Comparison of ENCODE assay signal across 33 cellular contexts in the genomic region with DNA sequence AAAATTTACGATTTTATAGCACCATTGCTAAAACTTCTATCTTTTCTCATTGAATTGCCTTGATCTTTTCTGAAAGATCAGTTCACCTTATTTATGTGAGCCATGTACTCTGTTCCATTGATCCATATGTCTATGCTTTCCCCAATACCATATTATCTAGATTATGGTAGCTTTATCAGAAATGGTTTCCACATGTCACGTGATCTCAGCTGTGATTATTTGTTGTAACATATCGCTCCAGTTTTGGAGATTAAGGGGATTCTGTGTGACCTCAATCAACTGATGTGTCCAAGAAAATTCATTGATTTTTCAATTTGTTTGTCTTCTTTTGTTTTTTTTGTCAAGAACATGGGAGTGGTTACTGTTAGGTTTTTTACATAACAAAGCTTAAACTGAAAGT.
DNase-seq lines count a peak whose midpoint lies in the region; ATAC-seq, FAIRE-seq and TF ChIP-seq lines count a peak whose summit lies in the region.
"Had no signal": no experiment of that assay in that cellular context is flagged by ENCODE, and none has a peak within 500 bp of the region (broad histone marks: within the 10 kb centered on the region; RNA-seq: fewer than 3 reads in every experiment).

No MANE protein-coding gene starts in this region.

- no peaks in the 10 kb centered on the region for H3K36me3 ChIP-seq in HepG2 (replicated peaks in 1 of 2; ENCODE audit: control insufficient read depth in 1 of 2, insufficient read depth in 2 of 2, low read length in 2 of 2)
- no peaks in the 10 kb centered on the region for H3K36me3 ChIP-seq in right lobe of liver
- H3K36me3 ChIP-seq in Karpas-422 (ENCODE audit: insufficient read depth, low read length) = no peaks in the 10 kb centered on the region
- no peaks in the 10 kb centered on the region for H3K36me3 ChIP-seq in GM12878 (ENCODE audit: control insufficient read depth in 2 of 2, insufficient read depth in 2 of 2, low read length in 1 of 2)
- H3K36me3 ChIP-seq in K562 (ENCODE audit: control insufficient read depth, insufficient read depth, low read length) = no peaks in the 10 kb centered on the region
- no peaks in the 10 kb centered on the region for H3K36me3 ChIP-seq in sigmoid colon
- H3K36me3 ChIP-seq: BE2C; BLaER1; BLaER1 treated with 17β-estradiol and CSF1 and Interleukin-3, amounts not matched to agents 10 nM and 100 nM had no signal

- no peak for TF ChIP-seq CTCF in HepG2 (CRISPR knock-in tag; IDR thresholded peaks at IDR 0.05)
- no peak for TF ChIP-seq CTCF in right lobe of liver (IDR thresholded peaks at IDR 0.05)
- TF ChIP-seq CTCF in GM12878 (IDR thresholded peaks at IDR 0.05 in 2 of 3, conservative IDR thresholded peaks at IDR 0.05 in 1 of 3; ENCODE audit: control insufficient read depth in 2 of 3, extremely low read depth in 1 of 3, insufficient read depth in 1 of 3, low read depth in 3 of 3, low read length in 3 of 3) = no peak
- TF ChIP-seq CTCF in K562 (IDR thresholded peaks at IDR 0.05 in 2 of 3, conservative IDR thresholded peaks at IDR 0.05 in 1 of 3; ENCODE audit: insufficient read depth in 2 of 3, low read depth in 1 of 3, low read length in 3 of 3) = no peak
- TF ChIP-seq CTCF in sigmoid colon (IDR thresholded peaks at IDR 0.05) = no peak

- H2AFZ ChIP-seq in HepG2 (ENCODE audit: low read length) = no peak overlapping the region
- H2AFZ ChIP-seq in Karpas-422 (ENCODE audit: low read length) = 0 out of 2 replicates have a peak overlapping the region, but pooled peaks have one; percentile 77
- H2AFZ ChIP-seq in GM12878 (ENCODE audit: control insufficient read depth, low read depth, low read length) = no peak overlapping the region
- no peak overlapping the region for H2AFZ ChIP-seq in K562 (ENCODE audit: low read depth, low read length)

- TF ChIP-seq RAD21 in HepG2 (CRISPR knock-in tag; IDR thresholded peaks at IDR 0.05) (no peak), GM12878 (IDR thresholded peaks at IDR 0.05; ENCODE audit: insufficient read depth, low read depth, low read length) (no peak), K562 (CRISPR knock-in tag; conservative IDR thresholded peaks at IDR 0.05 in 1 of 2, IDR thresholded peaks at IDR 0.05 in 1 of 2) (no peak)

- H4K20me1 ChIP-seq in HepG2 (ENCODE audit: insufficient read depth, low read length) (no peaks in the 10 kb centered on the region), Karpas-422 (ENCODE audit: insufficient read depth, low read depth, low read length) (no peaks in the 10 kb centered on the region), GM12878 (ENCODE audit: control insufficient read depth, insufficient read depth) (no peaks in the 10 kb centered on the region), K562 (replicated peaks; ENCODE audit: control insufficient read depth, insufficient read depth, low read length) (no peaks in the 10 kb centered on the region)
- H4K20me1 ChIP-seq: BLaER1; BLaER1 treated with 17β-estradiol and CSF1 and Interleukin-3, amounts not matched to agents 10 nM and 100 nM had no signal

- DNase-seq in HepG2 (ENCODE audit: low spot score) = no peak
- DNase-seq in right lobe of liver = no peak
- no peak for DNase-seq in Karpas-422
- DNase-seq in GM12878 (ENCODE audit: low read depth, low spot score) = no peak
- no peak for DNase-seq in K562 (ENCODE audit: extremely low read depth in 1 of 4, low spot score in 3 of 4)
- no peak for DNase-seq in hypothalamus (lab: John Stamatoyannopoulos, UW)
- no peak for DNase-seq in sigmoid colon
- DNase-seq: 8988T; ACHN; AML-193; BE2C; C1 segment of cervical spinal cord; Caco-2; Calu3; CD4-positive, alpha-beta memory T cell; CD4-positive, alpha-beta T cell; CD4-positive, CD25-positive, alpha-beta regulatory T cell; CD8-positive, alpha-beta memory T cell; CD8-positive, alpha-beta T cell; COR-L47; DMS 273 treated with DMSO at 0.1 percent for 48 hours; DMS153; DMS53; DMS79; DMS79 treated with DMSO at 0.1 percent for 48 hours; DND-41; EL had no signal

- in situ Hi-C loops in HepG2 (cut with HindIII; ENCODE audit: extremely low pct_ligation_motif_present, low pct_unique_long_range_greater_than_20kb) = no loop called here
- in situ Hi-C loops in GM12878 (cut with MboI) = no loop called here
- in situ Hi-C loops in K562 (cut with MboI) = no loop called here

- H3K27me3 ChIP-seq in HepG2 (ENCODE audit: control insufficient read depth in 1 of 2, insufficient read depth in 2 of 2, low read length in 2 of 2) (no peaks in the 10 kb centered on the region), right lobe of liver (no peaks in the 10 kb centered on the region), Karpas-422 (ENCODE audit: low read length) (no peaks in the 10 kb centered on the region), GM12878 (replicated peaks in 1 of 2; ENCODE audit: control insufficient read depth in 2 of 2, insufficient read depth in 2 of 2, low read length in 1 of 2) (no peaks in the 10 kb centered on the region), K562 (ENCODE audit: control insufficient read depth in 2 of 2, insufficient read depth in 2 of 2, low read length in 2 of 2) (no peaks in the 10 kb centered on the region), sigmoid colon (no peaks in the 10 kb centered on the region)
- H3K27me3 ChIP-seq: BE2C; BLaER1; BLaER1 treated with 17β-estradiol and CSF1 and Interleukin-3, amounts not matched to agents 10 nM and 100 nM had no signal

- CTCF ChIA-PET in HepG2 (lab: Yijun Ruan, JAX; ENCODE audit: low intra/inter-chr PET ratio, low total read pairs) = no interaction called here
- CTCF ChIA-PET in GM12878 (lab: Yijun Ruan, JAX) = no interaction called here
- CTCF ChIA-PET in K562 (lab: Yijun Ruan, JAX; ENCODE audit: low intra/inter-chr PET ratio) = no interaction called here

- ATAC-seq in HepG2 (no peak), right lobe of liver (no peak), GM12878 (no peak), K562 (no peak), HG03025 (IDR thresholded peaks at IDR 0.05; ENCODE audit: low FRiP score, unreplicated experiment) (no peak)
- ATAC-seq: A549; CD8-positive, alpha-beta T cell had no signal

- SMC1A ChIA-PET in GM12878 (lab: Charles Lee; ENCODE audit: uncharacterized antibody, unreplicated experiment) = interaction anchor here (1.8 kb wide), 1 partner anchor 10 kb away, joined by 7 read pairs; no protein-coding TSS in a partner anchor

- no peak overlapping the region for H3K27ac ChIP-seq in HepG2 (ENCODE audit: extremely low read length, insufficient read depth, low read length)
- no peak overlapping the region for H3K27ac ChIP-seq in right lobe of liver
- no peak overlapping the region for H3K27ac ChIP-seq in Karpas-422 (ENCODE audit: low read length)
- H3K27ac ChIP-seq in GM12878 (ENCODE audit: control insufficient read depth, insufficient read depth) = no peak overlapping the region
- H3K27ac ChIP-seq in K562 (ENCODE audit: extremely low read depth, low read depth, low read length) = no peak overlapping the region
- H3K27ac ChIP-seq in sigmoid colon = no peak overlapping the region
- H3K27ac ChIP-seq: 22Rv1; A549; BLaER1; BLaER1 treated with 17β-estradiol and CSF1 and Interleukin-3, amounts not matched to agents 10 nM and 100 nM; C4-2B had no signal

- TF ChIP-seq POLR2A in HepG2 (IDR thresholded peaks at IDR 0.05; ENCODE audit: insufficient read depth in 1 of 2, low read depth in 2 of 2, low read length in 2 of 2) (no peak), right lobe of liver (IDR thresholded peaks at IDR 0.05) (no peak), GM12878 (IDR thresholded peaks at IDR 0.05; ENCODE audit: low read depth, low read length) (no peak), K562 (conservative IDR thresholded peaks at IDR 0.05) (no peak), sigmoid colon (IDR thresholded peaks at IDR 0.05) (no peak)

- no peak for FAIRE-seq in HepG2 (lab: Jason Lieb, UNC)
- FAIRE-seq in GM12878 (lab: Jason Lieb, UNC) = no peak
- no peak for FAIRE-seq in K562 (lab: Jason Lieb, UNC)
- FAIRE-seq: A549 had no signal

- 17% methylated on average over 3 of the region's 3 CpGs for WGBS in HepG2 (ENCODE audit: low lambda C conversion rate)
- WGBS in right lobe of liver (ENCODE audit: insufficient coverage, low coverage, low lambda C conversion rate, missing lambda C conversion rate) = 60% methylated on average over 3 of the region's 3 CpGs
- WGBS in GM12878 (ENCODE audit: insufficient coverage, insufficient replicate concordance, low lambda C conversion rate, missing lambda C conversion rate) = 0% methylated on average over 3 of the region's 3 CpGs
- 9% methylated on average over 3 of the region's 3 CpGs for WGBS in K562 (ENCODE audit: insufficient coverage, low coverage, missing lambda C conversion rate)
- WGBS in sigmoid colon, 2 donors = 91 to 92% methylated on average over 3 of the region's 3 CpGs

- H3K4me2 ChIP-seq in HepG2 (ENCODE audit: low read depth, low read length) (no peak overlapping the region), Karpas-422 (ENCODE audit: low read depth, low read length, poor library complexity, severe bottlenecking) (no peak overlapping the region), GM12878 (ENCODE audit: control insufficient read depth, insufficient read depth) (no peak overlapping the region), K562 (ENCODE audit: insufficient read depth, low read length) (no peak overlapping the region)
- H3K4me2 ChIP-seq: A549; BLaER1; BLaER1 treated with 17β-estradiol and CSF1 and Interleukin-3, amounts not matched to agents 10 nM and 100 nM had no signal

- BruUV-seq in HepG2 (replicated peaks; lab: Mats Ljungman, UMichigan) (no TSS peak), GM12878 (replicated peaks; lab: Mats Ljungman, UMichigan) (no TSS peak), K562 (replicated peaks; lab: Mats Ljungman, UMichigan) (no TSS peak)

- no peaks in the 10 kb centered on the region for H3K9me3 ChIP-seq in HepG2 (ENCODE audit: low read length)
- H3K9me3 ChIP-seq in right lobe of liver = no peaks in the 10 kb centered on the region
- no peaks in the 10 kb centered on the region for H3K9me3 ChIP-seq in Karpas-422 (ENCODE audit: low read length)
- H3K9me3 ChIP-seq in GM12878 (replicated peaks; ENCODE audit: control insufficient read depth, insufficient read depth, low read length) = no peaks in the 10 kb centered on the region
- H3K9me3 ChIP-seq in K562 (replicated peaks; ENCODE audit: control insufficient read depth, insufficient read depth, low read depth, low read length) = no peaks in the 10 kb centered on the region
- H3K9me3 ChIP-seq in sigmoid colon = no peaks in the 10 kb centered on the region
- H3K9me3 ChIP-seq: A549; BE2C; BLaER1; BLaER1 treated with 17β-estradiol and CSF1 and Interleukin-3, amounts not matched to agents 10 nM and 100 nM; Caco-2 had no signal

- intact Hi-C loops in HepG2 (cut with micrococcal nuclease; ENCODE audit: unreplicated experiment) = no loop called here
- intact Hi-C loops in right lobe of liver (cut with DNase I) = no loop called here
- intact Hi-C loops in GM12878 (cut with micrococcal nuclease; ENCODE audit: unreplicated experiment) = no loop called here
- intact Hi-C loops in K562 (cut with micrococcal nuclease) = no loop called here
- intact Hi-C loops in sigmoid colon (cut with DNase I) = no loop called here

- POLR2A ChIA-PET in HepG2 (lab: Yijun Ruan, JAX) (no interaction called here), GM12878 (lab: Charles Lee) (no interaction called here), K562 (lab: Yijun Ruan, JAX) (no interaction called here)

- no peaks in the 10 kb centered on the region for H3K4me1 ChIP-seq in HepG2 (ENCODE audit: insufficient read depth, low read length)
- H3K4me1 ChIP-seq in right lobe of liver = no peaks in the 10 kb centered on the region
- H3K4me1 ChIP-seq in Karpas-422 (ENCODE audit: low read length) = 0 out of 2 replicates have a peak, but pooled peaks cover 2% of the 10 kb centered on the region
- no peaks in the 10 kb centered on the region for H3K4me1 ChIP-seq in GM12878 (ENCODE audit: control insufficient read depth, insufficient read depth, low read length)
- H3K4me1 ChIP-seq in K562 (replicated peaks in 1 of 2; ENCODE audit: control insufficient read depth in 2 of 2, insufficient read depth in 2 of 2, low read length in 2 of 2) = no peaks in the 10 kb centered on the region
- H3K4me1 ChIP-seq in sigmoid colon = no peaks in the 10 kb centered on the region
- H3K4me1 ChIP-seq: A549; BE2C; BLaER1; BLaER1 treated with 17β-estradiol and CSF1 and Interleukin-3, amounts not matched to agents 10 nM and 100 nM; Caco-2 had no signal

- TF ChIP-seq EP300 in HepG2 (IDR thresholded peaks at IDR 0.05; ENCODE audit: low read depth in 2 of 2, low read length in 2 of 2) (no peak), HepG2 (CRISPR knock-in tag; IDR thresholded peaks at IDR 0.05; ENCODE audit: borderline replicate concordance) (no peak), GM12878 (IDR thresholded peaks at IDR 0.05; ENCODE audit: borderline replicate concordance in 1 of 2, control insufficient read depth in 1 of 2, low read depth in 2 of 2, low read length in 2 of 2) (no peak), K562 (IDR thresholded peaks at IDR 0.05; ENCODE audit: low read length) (no peak), sigmoid colon (IDR thresholded peaks at IDR 0.05) (no peak)

- H3K79me2 ChIP-seq in HepG2 (ENCODE audit: insufficient read depth, low read length) = no peaks in the 10 kb centered on the region
- H3K79me2 ChIP-seq in Karpas-422 (ENCODE audit: low read length) = no peaks in the 10 kb centered on the region
- no peaks in the 10 kb centered on the region for H3K79me2 ChIP-seq in GM12878 (ENCODE audit: control insufficient read depth, insufficient read depth, low read length)
- H3K79me2 ChIP-seq in K562 (ENCODE audit: control insufficient read depth, insufficient read depth, low read length) = no peaks in the 10 kb centered on the region

- H3K9me1 ChIP-seq in K562 (ENCODE audit: control insufficient read depth, insufficient read depth, low read length) = no peaks in the 10 kb centered on the region

- H3K9me2 ChIP-seq in Karpas-422 (replicated peaks; ENCODE audit: insufficient read depth, low read length) = no peaks in the 10 kb centered on the region

- H3K4me3 ChIP-seq in HepG2 (replicated peaks in 1 of 3; ENCODE audit: insufficient read depth in 1 of 3, low read depth in 2 of 3, low read length in 3 of 3) (no peak overlapping the region), right lobe of liver (no peak overlapping the region), Karpas-422 (ENCODE audit: low read length) (no peak overlapping the region), GM12878 (no peak overlapping the region), K562 (no peak overlapping the region), sigmoid colon (no peak overlapping the region)
- H3K4me3 ChIP-seq: A549; BLaER1; BLaER1 treated with 17β-estradiol and CSF1 and Interleukin-3, amounts not matched to agents 10 nM and 100 nM had no signal

- H3K9ac ChIP-seq in HepG2 (ENCODE audit: insufficient read depth, low read depth, low read length) (no peak overlapping the region), Karpas-422 (ENCODE audit: low read length) (no peak overlapping the region), GM12878 (ENCODE audit: control insufficient read depth, insufficient read depth, low read length) (no peak overlapping the region), K562 (ENCODE audit: insufficient read depth in 1 of 2, low read depth in 2 of 2, low read length in 2 of 2) (no peak overlapping the region)
- H3K9ac ChIP-seq: BLaER1; BLaER1 treated with 17β-estradiol and CSF1 and Interleukin-3, amounts not matched to agents 10 nM and 100 nM had no signal

- RAD21 ChIA-PET in GM12878 (lab: Charles Lee; ENCODE audit: unreplicated experiment) = interaction anchor here (0.7 kb wide), 1 partner anchor 688 kb away, joined by 4 read pairs; no protein-coding TSS in a partner anchor

Comparison
In these comparisons a context has a peak if more than half of its experiments do, and no peak if none do; other contexts are left out.
1. Of the 241 proteins assayed by ChIP-seq in both HepG2 and K562: peak only in HepG2: RAD51; only in K562: TFE3; in both: none; in neither: 238; mixed calls (peak in some experiments, not most) for 1.